14 cellular contexts compared by ENCODE assay signal in the genomic region with DNA sequence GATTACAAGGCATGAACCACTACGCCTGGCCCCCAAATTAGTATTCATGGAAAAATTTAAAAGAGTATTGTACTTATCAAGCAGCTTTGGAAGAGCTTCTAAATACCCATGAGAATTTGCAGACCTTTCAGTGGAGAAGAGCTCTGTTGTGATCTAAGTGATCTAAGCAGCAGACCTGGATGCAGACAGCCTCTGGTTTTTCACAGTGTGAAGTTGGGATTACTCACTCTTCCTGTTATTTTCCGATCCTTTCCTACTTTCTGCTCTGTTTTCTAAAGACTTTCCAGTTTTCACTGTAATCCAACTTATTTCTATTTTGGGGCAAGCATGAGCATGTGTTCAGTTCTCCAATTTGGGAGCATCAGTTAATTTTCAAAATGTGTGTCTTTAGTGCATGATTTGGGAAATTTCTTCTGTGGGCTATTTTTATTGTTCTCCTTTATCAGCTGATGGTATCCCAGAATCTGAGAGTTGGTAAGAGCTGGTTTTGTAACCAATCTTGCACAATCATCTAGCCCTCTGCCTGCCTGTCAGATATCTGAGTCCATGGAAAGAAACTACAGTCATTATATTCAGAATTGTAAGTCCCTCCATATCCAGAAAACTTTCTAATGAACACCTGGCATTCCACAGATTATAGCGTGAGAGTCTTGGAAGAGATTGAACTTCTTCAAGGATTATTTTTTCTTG.
A peak's percentile ranks its signal among the peaks of the same experiment; 100 is the strongest.
DNase-seq lines count a peak whose midpoint lies in the region; ATAC-seq and TF ChIP-seq lines count a peak whose summit lies in the region.
"Had no signal": no experiment of that assay in that cellular context is flagged by ENCODE, and none has a peak within 500 bp of the region (broad histone marks: within the 10 kb centered on the region; RNA-seq: fewer than 3 reads in every experiment).

No MANE protein-coding gene starts in this region.

- ATAC-seq in gastroesophageal sphincter, result peak; percentile 53
- no peak for ATAC-seq in left colon

- WGBS in gastroesophageal sphincter (ENCODE audit: low coverage in 1 of 2), 2 donors, result 58 to 84% methylated on average over 2 to 3 of the region's 3 CpGs
- WGBS in suprapubic skin, result 52% methylated on average over 3 of the region's 3 CpGs

- TF ChIP-seq POLR2A in gastroesophageal sphincter (IDR thresholded peaks at IDR 0.05) (no peak), suprapubic skin (IDR thresholded peaks at IDR 0.05) (no peak)

- TF ChIP-seq CTCF in HL-60 (IDR thresholded peaks at IDR 0.05; ENCODE audit: insufficient read depth, low read length) (no peak), gastroesophageal sphincter (IDR thresholded peaks at IDR 0.05) (no peak), suprapubic skin (IDR thresholded peaks at IDR 0.05) (no peak)

- intact Hi-C loops in left colon (cut with DNase I, micrococcal nuclease), result no loop called here

- TF ChIP-seq EP300 in gastroesophageal sphincter (IDR thresholded peaks at IDR 0.05) (no peak), suprapubic skin (IDR thresholded peaks at IDR 0.05) (no peak)

- H3K4me3 ChIP-seq in HL-60 (replicated peaks; ENCODE audit: insufficient read depth, low read length), result no peak overlapping the region
- H3K4me3 ChIP-seq in gastroesophageal sphincter, result no peak overlapping the region
- H3K4me3 ChIP-seq in suprapubic skin, result no peak overlapping the region
- H3K4me3 ChIP-seq: SJSA1, tibial nerve had no signal

- no peaks in the 10 kb centered on the region for H3K36me3 Mint-ChIP-seq in activated CD4-positive, alpha-beta T cell treated with anti-CD3 and anti-CD28 coated beads, Interleukin-2, amount 10 ng/mL, durations not matched to agents 7 days and 5 days (ENCODE audit: low read depth)
- H3K36me3 Mint-ChIP-seq: immature natural killer cell had no signal

- no peak overlapping the region for H3K4me3 Mint-ChIP-seq in activated CD4-positive, alpha-beta T cell treated with anti-CD3 and anti-CD28 coated beads, Interleukin-2, amount 10 ng/mL, durations not matched to agents 7 days and 5 days
- H3K4me3 Mint-ChIP-seq: immature natural killer cell had no signal

- H3K27ac Mint-ChIP-seq in activated CD4-positive, alpha-beta T cell treated with anti-CD3 and anti-CD28 coated beads, Interleukin-2, amount 10 ng/mL, durations not matched to agents 7 days and 5 days, result no peak overlapping the region
- H3K27ac Mint-ChIP-seq: immature natural killer cell had no signal

- peak; percentile 36 to 48 for DNase-seq in HL-60 (ENCODE audit: low read depth in 1 of 2, low spot score in 1 of 2)
- peak; percentile 84 for DNase-seq in amniotic epithelial cell (ENCODE audit: low read depth)
- no peak for DNase-seq in suprapubic skin (ENCODE audit: low spot score in 2 of 2)
- no peak for DNase-seq in activated CD4-positive, alpha-beta T cell treated with anti-CD3 and anti-CD28 coated beads, Interleukin-2, amount 10 ng/mL, durations not matched to agents 7 days and 5 days
- DNase-seq in left colon, result no peak
- DNase-seq in NCI-H2107 treated with DMSO at 0.1 percent for 48 hours (lab: John Stamatoyannopoulos, UW; ENCODE audit: unreplicated experiment), result no peak
- DNase-seq: activated CD4-positive, alpha-beta T cell treated with anti-CD3 and anti-CD28 coated beads, Interleukin-2, amount 50 U/mL, for 48 hours; immature natural killer cell; NCI-H1105 treated with DMSO at 0.1 percent for 48 hours; NCI-H2227 treated with DMSO at 0.1 percent for 48 hours had no signal

- CTCF ChIA-PET in activated CD4-positive, alpha-beta T cell treated with anti-CD3 and anti-CD28 coated beads, Interleukin-2, amount 10 ng/mL, durations not matched to agents 7 days and 5 days (lab: Charles Lee), result no interaction called here

- H3K36me3 ChIP-seq in gastroesophageal sphincter (no peaks in the 10 kb centered on the region), suprapubic skin (no peaks in the 10 kb centered on the region)
- H3K36me3 ChIP-seq: SJSA1, tibial nerve had no signal

- H3K27ac ChIP-seq in HL-60 (replicated peaks), result no peak overlapping the region
- peak overlapping the region in 2 of 4 donors; percentile 14 to 27 for H3K27ac ChIP-seq in gastroesophageal sphincter
- peak overlapping the region; percentile 1 for H3K27ac ChIP-seq in suprapubic skin
- H3K27ac ChIP-seq: parathyroid adenoma, SJSA1 had no signal

- no peaks in the 10 kb centered on the region for H3K4me1 Mint-ChIP-seq in activated CD4-positive, alpha-beta T cell treated with anti-CD3 and anti-CD28 coated beads, Interleukin-2, amount 10 ng/mL, durations not matched to agents 7 days and 5 days

- POLR2A ChIA-PET in activated CD4-positive, alpha-beta T cell treated with anti-CD3 and anti-CD28 coated beads, Interleukin-2, amount 10 ng/mL, durations not matched to agents 7 days and 5 days (lab: Charles Lee), result no interaction called here

- H3K9me3 Mint-ChIP-seq in activated CD4-positive, alpha-beta T cell treated with anti-CD3 and anti-CD28 coated beads, Interleukin-2, amount 10 ng/mL, durations not matched to agents 7 days and 5 days, result peaks cover 2% of the 10 kb centered on the region

- H3K27me3 Mint-ChIP-seq in activated CD4-positive, alpha-beta T cell treated with anti-CD3 and anti-CD28 coated beads, Interleukin-2, amount 10 ng/mL, durations not matched to agents 7 days and 5 days, result no peaks in the 10 kb centered on the region

- no peaks in the 10 kb centered on the region for H3K27me3 ChIP-seq in HL-60 (ENCODE audit: insufficient read depth, poor library complexity, severe bottlenecking)
- no peaks in the 10 kb centered on the region for H3K27me3 ChIP-seq in gastroesophageal sphincter
- H3K27me3 ChIP-seq in suprapubic skin, result no peaks in the 10 kb centered on the region
- H3K27me3 ChIP-seq: SJSA1, tibial nerve had no signal

- H3K4me1 ChIP-seq in gastroesophageal sphincter (no peaks in the 10 kb centered on the region), suprapubic skin (peaks cover 5% of the 10 kb centered on the region)
- H3K4me1 ChIP-seq: parathyroid adenoma had no signal

- H3K9me3 ChIP-seq in gastroesophageal sphincter (no peaks in the 10 kb centered on the region), suprapubic skin (no peaks in the 10 kb centered on the region)
- H3K9me3 ChIP-seq: SJSA1, tibial nerve had no signal

Comparison
In these comparisons a context has a peak if more than half of its experiments do, and no peak if none do; other contexts are left out.
1. DNase-seq: peak in HL-60 (2 of 2) and amniotic epithelial cell (single experiment); none in suprapubic skin (0 of 2), activated CD4-positive, alpha-beta T cell treated with anti-CD3 and anti-CD28 coated beads, Interleukin-2, amount 10 ng/mL, durations not matched to agents 7 days and 5 days (single experiment), left colon (0 of 2) and NCI-H2107 treated with DMSO at 0.1 percent for 48 hours (single experiment).